ENCODE assay signal across 28 cellular contexts in the genomic region with DNA sequence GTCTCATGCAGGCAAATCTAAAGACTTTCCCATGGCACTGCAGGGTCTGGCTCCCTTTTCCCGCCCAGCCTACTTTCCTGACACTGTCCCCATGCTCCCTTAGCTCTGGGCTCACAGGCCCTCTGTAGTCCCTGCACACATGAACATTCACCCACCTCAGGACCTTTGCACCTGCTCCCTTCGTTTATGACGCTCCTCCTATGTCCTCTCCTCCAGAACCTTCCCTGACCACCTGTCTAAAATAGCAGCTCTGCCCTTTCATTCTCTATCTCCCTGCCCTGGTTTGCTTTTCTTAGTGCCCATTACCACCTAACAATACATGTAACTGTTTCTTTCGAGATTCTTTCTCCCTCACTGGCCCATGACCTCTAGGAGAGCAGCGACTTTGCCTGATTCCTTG. TPM values are rescaled to one million over a fixed set of nuclear protein-coding genes. Genes with fewer than 3 reads are reported as not detected.
DNase-seq lines count a peak whose midpoint lies in the region; ATAC-seq and TF ChIP-seq lines count a peak whose summit lies in the region.
"Had no signal": no experiment of that assay in that cellular context is flagged by ENCODE, and none has a peak within 500 bp of the region (broad histone marks: within the 10 kb centered on the region; RNA-seq: fewer than 3 reads in every experiment).

No MANE protein-coding gene starts in this region.

- POLR2A ChIA-PET in activated CD8-positive, alpha-beta T cell treated with anti-CD3 and anti-CD28 coated beads, Interleukin-2, amount 10 ng/mL, durations not matched to agents 7 days and 5 days (lab: Charles Lee), result no interaction called here
- POLR2A ChIA-PET in activated CD8-positive, alpha-beta T cell treated with anti-CD3 and anti-CD28 coated beads for 36 hours (lab: Charles Lee), result interaction anchor here (3.3 kb wide), 1 partner anchor 11 kb away, joined by 13 read pairs; a partner anchor contains a TSS

- peaks cover 56% of the 10 kb centered on the region for H3K36me3 ChIP-seq in SJCRH30

- peak overlapping the region; percentile 86 for H3K27ac ChIP-seq in SJCRH30
- H3K27ac ChIP-seq: body of pancreas, dorsolateral prefrontal cortex, RWPE1, thoracic aorta had no signal

- CTCF ChIA-PET in activated CD8-positive, alpha-beta T cell treated with anti-CD3 and anti-CD28 coated beads, Interleukin-2, amount 10 ng/mL, durations not matched to agents 7 days and 5 days (lab: Charles Lee), result interaction anchor here (0.8 kb wide), 1 partner anchor 16 kb away, joined by 3 read pairs; no protein-coding TSS in a partner anchor
- CTCF ChIA-PET in activated CD8-positive, alpha-beta T cell treated with anti-CD3 and anti-CD28 coated beads for 36 hours (lab: Charles Lee), result interaction anchor here (0.9 to 2.9 kb wide), 4 partner anchors 19 to 76 kb away, joined by 3 to 9 read pairs (median 6); no protein-coding TSS in a partner anchor

- H3K9me3 ChIP-seq in SJCRH30 (replicated peaks), result no peaks in the 10 kb centered on the region
- H3K9me3 ChIP-seq: body of pancreas, MG63, mucosa of descending colon, thoracic aorta had no signal

- no peak overlapping the region for H3K4me3 ChIP-seq in SJCRH30
- H3K4me3 ChIP-seq: body of pancreas, dorsolateral prefrontal cortex, lung, MG63, mucosa of descending colon, thoracic aorta had no signal

- no peaks in the 10 kb centered on the region for H3K27me3 Mint-ChIP-seq in activated CD8-positive, alpha-beta T cell treated with anti-CD3 and anti-CD28 coated beads, Interleukin-2, amount 10 ng/mL, durations not matched to agents 7 days and 5 days (ENCODE audit: low read depth)
- H3K27me3 Mint-ChIP-seq in activated CD8-positive, alpha-beta T cell treated with anti-CD3 and anti-CD28 coated beads for 36 hours, result no peaks in the 10 kb centered on the region
- no peaks in the 10 kb centered on the region for H3K27me3 Mint-ChIP-seq in CD14-positive monocyte (ENCODE audit: low read depth in 3 of 3)
- no peaks in the 10 kb centered on the region for H3K27me3 Mint-ChIP-seq in memory B cell
- H3K27me3 Mint-ChIP-seq: activated CD4-positive, alpha-beta memory T cell treated with anti-CD3 and anti-CD28 coated beads, Interleukin-2, amount 10 ng/mL, durations not matched to agents 7 days and 5 days had no signal

- intact Hi-C loops in activated CD8-positive, alpha-beta T cell treated with anti-CD3 and anti-CD28 coated beads for 36 hours (cut with micrococcal nuclease), result no loop called here
- intact Hi-C loops in CD14-positive monocyte (cut with micrococcal nuclease), result no loop called here

- H3K36me3 Mint-ChIP-seq in activated CD8-positive, alpha-beta T cell treated with anti-CD3 and anti-CD28 coated beads, Interleukin-2, amount 10 ng/mL, durations not matched to agents 7 days and 5 days (ENCODE audit: low read depth), result peaks cover 61% of the 10 kb centered on the region
- H3K36me3 Mint-ChIP-seq in activated CD8-positive, alpha-beta T cell treated with anti-CD3 and anti-CD28 coated beads for 36 hours (ENCODE audit: low read depth), result peaks cover 63% of the 10 kb centered on the region
- H3K36me3 Mint-ChIP-seq in CD14-positive monocyte (peaks cover 86 to 100% of the 10 kb centered on the region in 2 donors), memory B cell (peaks cover 41% of the 10 kb centered on the region)

- peak overlapping the region; percentile 91 for H3K27ac Mint-ChIP-seq in activated CD8-positive, alpha-beta T cell treated with anti-CD3 and anti-CD28 coated beads, Interleukin-2, amount 10 ng/mL, durations not matched to agents 7 days and 5 days
- H3K27ac Mint-ChIP-seq in activated CD8-positive, alpha-beta T cell treated with anti-CD3 and anti-CD28 coated beads for 36 hours, result no peak overlapping the region
- H3K27ac Mint-ChIP-seq in CD14-positive monocyte, result peak overlapping the region; percentile 47 to 88 (median 83)
- H3K27ac Mint-ChIP-seq in memory B cell, result peak overlapping the region; percentile 8

- no peak for TF ChIP-seq CTCF in activated CD8-positive, alpha-beta T cell treated with anti-CD3 and anti-CD28 coated beads for 36 hours (IDR thresholded peaks at IDR 0.05)
- TF ChIP-seq CTCF in CD14-positive monocyte (IDR thresholded peaks at IDR 0.05), result no peak

- H3K4me1 ChIP-seq in SJCRH30, result peaks cover 42% of the 10 kb centered on the region
- H3K4me1 ChIP-seq: body of pancreas had no signal

- H3K9me3 Mint-ChIP-seq in activated CD8-positive, alpha-beta T cell treated with anti-CD3 and anti-CD28 coated beads, Interleukin-2, amount 10 ng/mL, durations not matched to agents 7 days and 5 days (ENCODE audit: insufficient read depth), result no peaks in the 10 kb centered on the region
- no peaks in the 10 kb centered on the region for H3K9me3 Mint-ChIP-seq in activated CD8-positive, alpha-beta T cell treated with anti-CD3 and anti-CD28 coated beads for 36 hours
- H3K9me3 Mint-ChIP-seq in CD14-positive monocyte (no peaks in the 10 kb centered on the region), memory B cell (no peaks in the 10 kb centered on the region)
- H3K9me3 Mint-ChIP-seq: activated CD4-positive, alpha-beta memory T cell treated with anti-CD3 and anti-CD28 coated beads, Interleukin-2, amount 10 ng/mL, durations not matched to agents 7 days and 5 days; nephron had no signal

- H3K27me3 ChIP-seq in SJCRH30, result no peaks in the 10 kb centered on the region
- H3K27me3 ChIP-seq: body of pancreas, dorsolateral prefrontal cortex, MG63 had no signal

- ATAC-seq in activated CD8-positive, alpha-beta T cell treated with anti-CD3 and anti-CD28 coated beads, Interleukin-2, amount 10 ng/mL, durations not matched to agents 7 days and 5 days, result no peak
- ATAC-seq in activated CD8-positive, alpha-beta T cell treated with anti-CD3 and anti-CD28 coated beads for 36 hours, result no peak
- no peak for ATAC-seq in memory B cell (ENCODE audit: low read depth)
- ATAC-seq in HG02884 (IDR thresholded peaks at IDR 0.05; ENCODE audit: unreplicated experiment), result no peak
- ATAC-seq: body of pancreas; mucosa of descending colon; stimulated activated naive CD8-positive, alpha-beta T cell treated with anti-CD3 and anti-CD28 coated beads, Interleukin-15, Interleukin-2, amounts not matched to agents 100 U/mL and 50 U/mL, for 24 hours had no signal

- no peak overlapping the region for H3K4me3 Mint-ChIP-seq in activated CD8-positive, alpha-beta T cell treated with anti-CD3 and anti-CD28 coated beads, Interleukin-2, amount 10 ng/mL, durations not matched to agents 7 days and 5 days
- no peak overlapping the region for H3K4me3 Mint-ChIP-seq in activated CD8-positive, alpha-beta T cell treated with anti-CD3 and anti-CD28 coated beads for 36 hours
- H3K4me3 Mint-ChIP-seq in CD14-positive monocyte (no peak overlapping the region), memory B cell (no peak overlapping the region)
- H3K4me3 Mint-ChIP-seq: activated CD4-positive, alpha-beta memory T cell treated with anti-CD3 and anti-CD28 coated beads, Interleukin-2, amount 10 ng/mL, durations not matched to agents 7 days and 5 days; nephron had no signal

- peaks cover 52% of the 10 kb centered on the region for H3K4me1 Mint-ChIP-seq in activated CD8-positive, alpha-beta T cell treated with anti-CD3 and anti-CD28 coated beads, Interleukin-2, amount 10 ng/mL, durations not matched to agents 7 days and 5 days (ENCODE audit: low read depth)
- H3K4me1 Mint-ChIP-seq in activated CD8-positive, alpha-beta T cell treated with anti-CD3 and anti-CD28 coated beads for 36 hours (ENCODE audit: low read depth), result peaks cover 29% of the 10 kb centered on the region
- H3K4me1 Mint-ChIP-seq in CD14-positive monocyte (peaks cover 24% of the 10 kb centered on the region), memory B cell (peaks cover 8% of the 10 kb centered on the region)

- no peak for DNase-seq in activated CD8-positive, alpha-beta T cell treated with anti-CD3 and anti-CD28 coated beads, Interleukin-2, amount 10 ng/mL, durations not matched to agents 7 days and 5 days
- no peak for DNase-seq in activated CD8-positive, alpha-beta T cell treated with anti-CD3 and anti-CD28 coated beads for 36 hours
- DNase-seq in CD14-positive monocyte (ENCODE audit: low spot score) (no peak), SJCRH30 (peak; percentile 40 to 70), memory B cell (ENCODE audit: low spot score in 2 of 2) (no peak), islet precursor cell (no peak)
- DNase-seq in stimulated activated naive CD4-positive, alpha-beta T cell (lab: John Stamatoyannopoulos, UW), result no peak
- DNase-seq: activated CD4-positive, alpha-beta memory T cell treated with anti-CD3 and anti-CD28 coated beads, Interleukin-2, amount 10 ng/mL, durations not matched to agents 7 days and 5 days; activated gamma-delta T cell; activated T-cell treated with anti-CD3 and anti-CD28 coated beads for 4 hours; AML-193; body of pancreas; cerebellar nuclear complex; DMS153; dorsolateral prefrontal cortex; foreskin melanocyte; KBM-7; MG63; mucosa of descending colon; NCI-H2029 treated with DMSO at 0.1 percent for 48 hours; NCI-H524 treated with DMSO at 0.1 percent for 48 hours; OCI-M1; stimulated activated naive CD8-positive, alpha-beta T cell treated with anti-CD3 and anti-CD28 coated beads, Interleukin-15, Interleukin-2, amounts not matched to agents 100 U/mL and 50 U/mL, for 24 hours had no signal

RNA-seq across cellular contexts. Expression of a gene that starts 22.3 kb away (rescaled TPM):
- 100 to 1,000 TPM; 117 to 127 TPM for total RNA-seq in activated CD8-positive, alpha-beta T cell treated with anti-CD3 and anti-CD28 coated beads, Interleukin-2, amount 10 ng/mL, durations not matched to agents 7 days and 5 days
- total RNA-seq in activated CD8-positive, alpha-beta T cell treated with anti-CD3 and anti-CD28 coated beads for 36 hours, result 10 to 100 TPM; 91.6 to 95.5 TPM
- 100 to 1,000 TPM; 320 to 329 TPM for polyA plus RNA-seq in CD14-positive monocyte
- 101 and 105 TPM in 2 replicates for total RNA-seq in SJCRH30 (2014; rRNA removed; shearing (Covaris generic))

Comparison
In these comparisons a context has a peak if more than half of its experiments do, and no peak if none do; other contexts are left out.
1. DNase-seq: peak in SJCRH30 (2 of 2); none in activated CD8-positive, alpha-beta T cell treated with anti-CD3 and anti-CD28 coated beads, Interleukin-2, amount 10 ng/mL, durations not matched to agents 7 days and 5 days (single experiment), activated CD8-positive, alpha-beta T cell treated with anti-CD3 and anti-CD28 coated beads for 36 hours (single experiment), CD14-positive monocyte (single experiment), memory B cell (0 of 2), islet precursor cell (single experiment) and stimulated activated naive CD4-positive, alpha-beta T cell (0 of 6).